Comparison of ENCODE assay signal across 19 cellular contexts in the genomic region with DNA sequence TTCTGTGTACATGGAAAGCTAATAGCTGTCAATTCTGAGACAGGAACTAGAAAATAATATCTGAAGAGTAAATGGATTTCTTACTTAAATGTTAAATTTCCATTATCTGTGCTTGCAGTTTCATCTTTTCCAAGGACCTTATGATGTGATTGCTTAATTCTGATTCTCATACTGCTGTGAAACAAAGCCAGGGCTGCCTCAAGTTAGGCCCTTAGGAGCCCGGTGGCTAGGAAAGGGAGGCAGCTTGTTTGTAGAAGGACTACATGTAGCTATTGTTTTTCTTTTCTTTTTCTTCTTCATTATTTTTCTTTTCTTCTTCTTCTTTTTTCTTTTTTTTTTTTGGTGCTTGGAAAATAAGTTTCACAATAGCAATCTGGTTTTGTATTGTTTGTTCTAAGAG. TPM values are rescaled to one million over a fixed set of nuclear protein-coding genes. Genes with fewer than 3 reads are reported as not detected.
DNase-seq lines count a peak whose midpoint lies in the region; ATAC-seq, FAIRE-seq and TF ChIP-seq lines count a peak whose summit lies in the region.
"Had no signal": no experiment of that assay in that cellular context is flagged by ENCODE, and none has a peak within 500 bp of the region (broad histone marks: within the 10 kb centered on the region; RNA-seq: fewer than 3 reads in every experiment).

No MANE protein-coding gene starts in this region.

- in situ Hi-C loops in GM13976 (cut with MboI; ENCODE audit: low sequenced_read_pairs, unreplicated experiment) = no loop called here

- peaks cover 22% of the 10 kb centered on the region for H3K4me1 ChIP-seq in adipocyte (ENCODE audit: control insufficient read depth, insufficient read depth, low read length)
- H3K4me1 ChIP-seq: SJSA1 had no signal

- no peaks in the 10 kb centered on the region for H3K27me3 ChIP-seq in CD4-positive, alpha-beta T cell (ENCODE audit: control insufficient read depth, insufficient read depth, low read length)
- no peaks in the 10 kb centered on the region for H3K27me3 ChIP-seq in adipocyte (replicated peaks; ENCODE audit: control insufficient read depth, insufficient read depth, low read length)
- H3K27me3 ChIP-seq: SJSA1 had no signal

- peaks cover 70% of the 10 kb centered on the region for H3K36me3 ChIP-seq in adipocyte (ENCODE audit: control insufficient read depth, insufficient read depth, low read length, severe bottlenecking)

- CTCF ChIA-PET in CD4-positive, alpha-beta T cell (lab: Charles Lee) = interaction anchor here (0.7 to 1.5 kb wide), 4 partner anchors 11 to 28 kb away, joined by 3 to 7 read pairs (median 3); no protein-coding TSS in a partner anchor

- no peak for ATAC-seq in CD4-positive, alpha-beta T cell (ENCODE audit: poor library complexity)
- no peak for ATAC-seq in GM21723 (IDR thresholded peaks at IDR 0.05; ENCODE audit: unreplicated experiment)
- no peak for ATAC-seq in GM21528 (IDR thresholded peaks at IDR 0.05; ENCODE audit: low FRiP score, unreplicated experiment)
- ATAC-seq: PC-3 had no signal

- peak overlapping the region; percentile 50 for H3K27ac Mint-ChIP-seq in CD4-positive, alpha-beta T cell

- intact Hi-C loops in CD4-positive, alpha-beta T cell (cut with DNase I, micrococcal nuclease) = loop anchor here in 1 of 2 experiments (5.0 kb wide), 1 partner anchor 32 kb away; no protein-coding TSS in a partner anchor

- H3K9me3 ChIP-seq in CD4-positive, alpha-beta T cell (ENCODE audit: control insufficient read depth, low read length) = no peaks in the 10 kb centered on the region
- H3K9me3 ChIP-seq in adipocyte (ENCODE audit: control insufficient read depth, low read length) = no peaks in the 10 kb centered on the region
- H3K9me3 ChIP-seq: SJSA1 had no signal

- POLR2A ChIA-PET in CD4-positive, alpha-beta T cell (lab: Charles Lee) = interaction anchor here (1.9 kb wide), 1 partner anchor 14 kb away, joined by 4 read pairs; no protein-coding TSS in a partner anchor

- no peak overlapping the region for H3K9ac ChIP-seq in adipocyte (ENCODE audit: low read length)

- H3K27me3 Mint-ChIP-seq in CD4-positive, alpha-beta T cell = no peaks in the 10 kb centered on the region

- FAIRE-seq in D721Med (lab: Jason Lieb, UNC) = peak; percentile 51

- H3K4me1 Mint-ChIP-seq in CD4-positive, alpha-beta T cell (ENCODE audit: low read depth) = peaks cover 51% of the 10 kb centered on the region
- H3K4me1 Mint-ChIP-seq: CD14-positive monocyte had no signal

- no peak overlapping the region for H3K27ac ChIP-seq in CD4-positive, alpha-beta T cell (ENCODE audit: low read depth, low read length)
- H3K27ac ChIP-seq: RWPE1, SJSA1 had no signal

- no peak overlapping the region for H3K4me3 Mint-ChIP-seq in CD4-positive, alpha-beta T cell
- H3K4me3 Mint-ChIP-seq: CD14-positive monocyte had no signal

- no peaks in the 10 kb centered on the region for H3K9me3 Mint-ChIP-seq in CD4-positive, alpha-beta T cell
- H3K9me3 Mint-ChIP-seq: CD14-positive monocyte had no signal

- H3K4me3 ChIP-seq in adipocyte (ENCODE audit: low read length) (no peak overlapping the region), fibroblast of villous mesenchyme (ENCODE audit: low read depth, low read length) (no peak overlapping the region)
- H3K4me3 ChIP-seq: SJSA1 had no signal

- TF ChIP-seq CTCF in CD4-positive, alpha-beta T cell (IDR thresholded peaks at IDR 0.05) = no peak
- TF ChIP-seq CTCF in D721Med (IDR thresholded peaks at IDR 0.05; ENCODE audit: insufficient read depth, missing control alignments) (no peak), fibroblast of villous mesenchyme (IDR thresholded peaks at IDR 0.05; ENCODE audit: insufficient read depth, low read depth, low read length) (no peak), GM13976 (IDR thresholded peaks at IDR 0.05; ENCODE audit: borderline replicate concordance, control extremely low read depth, extremely low read depth, insufficient read depth, missing control alignments) (no peak)

- peaks cover 95% of the 10 kb centered on the region for H3K36me3 Mint-ChIP-seq in CD4-positive, alpha-beta T cell (ENCODE audit: low read depth)

- no peak for DNase-seq in CD4-positive, alpha-beta T cell
- DNase-seq in D721Med (ENCODE audit: insufficient read length, low spot score) (no peak), adipocyte (ENCODE audit: low read depth) (peak; percentile 57), fibroblast of villous mesenchyme (ENCODE audit: low read depth) (peak; percentile 28), GM13976 (ENCODE audit: low spot score) (no peak)
- DNase-seq: ACHN; AML-193; DMS79; KBM-7; MV-4-11; NCI-H1417; NCI-H1930; NK-92 treated with Interleukin-12 subunit alpha and Interleukin-12 subunit beta, amount 100 ng/mL, for 24 hours; PC-3 had no signal

RNA-seq across cellular contexts. Expression of gene XRCC5, which starts 50.5 kb away (rescaled TPM):
- total RNA-seq in CD4-positive, alpha-beta T cell = 100 to 1,000 TPM; 126 to 129 TPM
- 220 and 278 TPM in 2 replicates for total RNA-seq in fibroblast of villous mesenchyme

Comparison
In these comparisons a context has a peak if more than half of its experiments do, and no peak if none do; other contexts are left out.
1. DNase-seq: peak in adipocyte (single experiment) and fibroblast of villous mesenchyme (single experiment); none in CD4-positive, alpha-beta T cell (0 of 10), D721Med (single experiment) and GM13976 (single experiment).